In genomic region chr4:122152699-122153328, GRCh38 we compare ENCODE assay signal across 8 cellular contexts. TPM values are rescaled to one million over a fixed set of nuclear protein-coding genes. Genes with fewer than 3 reads are reported as not detected.
DNase-seq lines count a peak whose midpoint lies in the region; ATAC-seq and TF ChIP-seq lines count a peak whose summit lies in the region.

No MANE protein-coding gene starts in this region.

- H3K36me3 ChIP-seq in esophagus muscularis mucosa, result peaks cover 0 to 17% (median 6%) of the 10 kb centered on the region in 4 donors
- H3K36me3 ChIP-seq in muscle layer of duodenum (ENCODE audit: control insufficient read depth in 1 of 2, insufficient read depth in 2 of 2, low read length in 2 of 2), result no peaks in the 10 kb centered on the region
- no peaks in the 10 kb centered on the region for H3K36me3 ChIP-seq in thoracic aorta

- TF ChIP-seq EP300 in esophagus muscularis mucosa (IDR thresholded peaks at IDR 0.05), result no peak

- no peaks in the 10 kb centered on the region for H3K9me3 ChIP-seq in esophagus muscularis mucosa
- H3K9me3 ChIP-seq in muscle layer of duodenum (ENCODE audit: control insufficient read depth in 1 of 2, low read length in 2 of 2), result no peaks in the 10 kb centered on the region
- no peaks in the 10 kb centered on the region for H3K9me3 ChIP-seq in thoracic aorta

- TF ChIP-seq POLR2A in esophagus muscularis mucosa (IDR thresholded peaks at IDR 0.05; ENCODE audit: low read depth), result no peak

- H3K4me1 ChIP-seq in esophagus muscularis mucosa, result peaks cover 15 to 35% (median 29%) of the 10 kb centered on the region in 4 donors
- H3K4me1 ChIP-seq in muscle layer of duodenum (ENCODE audit: control insufficient read depth in 1 of 2, insufficient read depth in 2 of 2, low read length in 2 of 2), result peaks cover 6 to 18% of the 10 kb centered on the region in 2 donors
- peaks cover 13 to 33% of the 10 kb centered on the region in 2 donors for H3K4me1 ChIP-seq in thoracic aorta (ENCODE audit: control insufficient read depth in 1 of 2, low read depth in 2 of 2)

- DNase-seq in NOMO-1 (lab: John Stamatoyannopoulos, UW; ENCODE audit: unreplicated experiment in 2 of 2), result peak; percentile 4 to 32
- no peak for DNase-seq in NOMO-1 treated with dmso at 0.1 percent for 144 hours (lab: John Stamatoyannopoulos, UW; ENCODE audit: unreplicated experiment)
- DNase-seq in NCI-H1105 treated with DMSO at 0.1 percent for 48 hours (lab: John Stamatoyannopoulos, UW), result peak; percentile 27
- DNase-seq in activated CD8-positive, alpha-beta memory T cell treated with anti-CD3 and anti-CD28 coated beads, Interleukin-2, amount 50 U/mL, for 4 hours, result peak; percentile 23
- no peak for DNase-seq in esophagus muscularis mucosa (ENCODE audit: extremely low spot score)
- no peak for DNase-seq in thoracic aorta (ENCODE audit: low spot score)

- 2% methylated on average over 20 of the region's 20 CpGs for WGBS in esophagus muscularis mucosa

- intact Hi-C loops in esophagus muscularis mucosa (cut with DNase I), result loop anchor here (10.0 kb wide), 2 partner anchors 278 to 358 kb away; partner anchors contain the start of gene BBS7

- TF ChIP-seq CTCF in esophagus muscularis mucosa (IDR thresholded peaks at IDR 0.05) (no peak), thoracic aorta (IDR thresholded peaks at IDR 0.05) (no peak)

- no peaks in the 10 kb centered on the region for H3K27me3 ChIP-seq in esophagus muscularis mucosa
- no peaks in the 10 kb centered on the region for H3K27me3 ChIP-seq in muscle layer of duodenum (ENCODE audit: low read depth, low read length)
- no peaks in the 10 kb centered on the region for H3K27me3 ChIP-seq in thoracic aorta (replicated peaks; ENCODE audit: insufficient read depth)

- peak overlapping the region; percentile 88 to 97 (median 96) for H3K4me3 ChIP-seq in esophagus muscularis mucosa
- peak overlapping the region; percentile 83 to 95 for H3K4me3 ChIP-seq in muscle layer of duodenum (ENCODE audit: low read depth in 1 of 2, low read length in 2 of 2)
- peak overlapping the region; percentile 86 for H3K4me3 ChIP-seq in thoracic aorta

- peak overlapping the region; percentile 94 to 96 (median 96) for H3K27ac ChIP-seq in esophagus muscularis mucosa (replicated peaks in 1 of 4)
- peak overlapping the region; percentile 97 for H3K27ac ChIP-seq in muscle layer of duodenum (ENCODE audit: low read length)
- H3K27ac ChIP-seq in thoracic aorta, result peak overlapping the region; percentile 85 to 88

- ATAC-seq in HG02759 (IDR thresholded peaks at IDR 0.05; ENCODE audit: unreplicated experiment) (peak; percentile 36), thoracic aorta (ENCODE audit: insufficient number of reproducible peaks, low FRiP score, low read depth) (peak; percentile 31)

RNA-seq across cellular contexts. Expression of gene BLTP1, which starts 0.7 kb away (rescaled TPM):
- total RNA-seq in esophagus muscularis mucosa, result 100 to 1,000 TPM in 1 of 4 donors, 10 to 100 TPM in 3; 79.6 to 103 (median 82.4) TPM
- total RNA-seq in thoracic aorta, result 100 to 1,000 TPM; 105 to 148 TPM

Comparison
In these comparisons a context has a peak if more than half of its experiments do, and no peak if none do; other contexts are left out.
1. DNase-seq: peak in NOMO-1 (2 of 2), NCI-H1105 treated with DMSO at 0.1 percent for 48 hours (single experiment) and activated CD8-positive, alpha-beta memory T cell treated with anti-CD3 and anti-CD28 coated beads, Interleukin-2, amount 50 U/mL, for 4 hours (single experiment); none in NOMO-1 treated with dmso at 0.1 percent for 144 hours (single experiment), esophagus muscularis mucosa (single experiment) and thoracic aorta (single experiment).
2. Peak in every context shown above with its lines, with median percentiles within 50 percentile points of each other: H3K27ac ChIP-seq and H3K4me3 ChIP-seq.